Comparison of ENCODE assay signal across 8 cellular contexts in the genomic region with DNA sequence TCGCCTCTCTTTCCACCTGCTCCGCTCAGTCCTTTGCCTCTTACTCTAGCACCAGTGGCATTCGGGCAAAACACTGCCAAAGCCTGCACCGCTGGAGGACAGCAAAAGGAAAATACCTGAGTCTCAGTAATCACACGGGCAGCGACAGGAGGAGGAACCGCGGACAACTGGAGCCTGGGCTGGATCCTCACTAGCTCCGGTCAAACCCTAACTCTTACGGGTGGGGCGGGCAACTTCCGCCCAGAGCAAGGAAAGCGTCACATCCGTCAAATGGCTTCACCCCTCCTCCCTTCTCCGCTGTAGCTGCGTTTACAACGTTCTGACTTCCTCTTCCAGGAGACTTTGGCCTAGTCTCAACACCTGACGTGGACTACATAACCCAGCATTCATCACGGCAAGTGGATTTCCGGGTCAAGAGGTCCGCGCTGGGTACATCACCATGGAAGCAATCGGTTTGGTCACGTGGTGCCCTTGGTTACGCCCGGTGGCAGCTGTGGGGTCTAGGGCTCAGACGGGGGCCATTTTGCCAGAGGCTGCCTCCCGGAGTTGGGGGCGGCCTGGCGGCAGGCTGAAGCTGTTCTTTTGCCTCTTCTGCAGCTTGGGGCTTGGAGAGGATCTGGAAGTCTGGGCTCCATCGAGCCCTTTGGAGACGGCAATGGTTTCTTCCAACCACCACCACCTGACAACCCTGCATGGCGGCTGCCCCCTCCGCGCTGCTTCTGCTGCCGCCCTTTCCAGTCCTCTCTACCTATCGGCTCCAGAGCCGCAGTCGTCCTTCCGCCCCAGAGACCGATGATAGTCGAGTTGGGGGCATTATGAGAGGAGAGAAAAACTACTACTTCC. TPM values are rescaled to one million over a fixed set of nuclear protein-coding genes. Genes with fewer than 3 reads are reported as not detected.
DNase-seq lines count a peak whose midpoint lies in the region; ATAC-seq lines count a peak whose summit lies in the region.

A gene with protein sequence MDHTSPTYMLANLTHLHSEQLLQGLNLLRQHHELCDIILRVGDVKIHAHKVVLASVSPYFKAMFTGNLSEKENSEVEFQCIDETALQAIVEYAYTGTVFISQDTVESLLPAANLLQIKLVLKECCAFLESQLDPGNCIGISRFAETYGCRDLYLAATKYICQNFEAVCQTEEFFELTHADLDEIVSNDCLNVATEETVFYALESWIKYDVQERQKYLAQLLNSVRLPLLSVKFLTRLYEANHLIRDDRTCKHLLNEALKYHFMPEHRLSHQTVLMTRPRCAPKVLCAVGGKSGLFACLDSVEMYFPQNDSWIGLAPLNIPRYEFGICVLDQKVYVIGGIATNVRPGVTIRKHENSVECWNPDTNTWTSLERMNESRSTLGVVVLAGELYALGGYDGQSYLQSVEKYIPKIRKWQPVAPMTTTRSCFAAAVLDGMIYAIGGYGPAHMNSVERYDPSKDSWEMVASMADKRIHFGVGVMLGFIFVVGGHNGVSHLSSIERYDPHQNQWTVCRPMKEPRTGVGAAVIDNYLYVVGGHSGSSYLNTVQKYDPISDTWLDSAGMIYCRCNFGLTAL (minus strand): TSS at position 218 of the 843 bp plus-strand sequence. CDS start 16,019 bp downstream, outside the sequence.
A gene with protein sequence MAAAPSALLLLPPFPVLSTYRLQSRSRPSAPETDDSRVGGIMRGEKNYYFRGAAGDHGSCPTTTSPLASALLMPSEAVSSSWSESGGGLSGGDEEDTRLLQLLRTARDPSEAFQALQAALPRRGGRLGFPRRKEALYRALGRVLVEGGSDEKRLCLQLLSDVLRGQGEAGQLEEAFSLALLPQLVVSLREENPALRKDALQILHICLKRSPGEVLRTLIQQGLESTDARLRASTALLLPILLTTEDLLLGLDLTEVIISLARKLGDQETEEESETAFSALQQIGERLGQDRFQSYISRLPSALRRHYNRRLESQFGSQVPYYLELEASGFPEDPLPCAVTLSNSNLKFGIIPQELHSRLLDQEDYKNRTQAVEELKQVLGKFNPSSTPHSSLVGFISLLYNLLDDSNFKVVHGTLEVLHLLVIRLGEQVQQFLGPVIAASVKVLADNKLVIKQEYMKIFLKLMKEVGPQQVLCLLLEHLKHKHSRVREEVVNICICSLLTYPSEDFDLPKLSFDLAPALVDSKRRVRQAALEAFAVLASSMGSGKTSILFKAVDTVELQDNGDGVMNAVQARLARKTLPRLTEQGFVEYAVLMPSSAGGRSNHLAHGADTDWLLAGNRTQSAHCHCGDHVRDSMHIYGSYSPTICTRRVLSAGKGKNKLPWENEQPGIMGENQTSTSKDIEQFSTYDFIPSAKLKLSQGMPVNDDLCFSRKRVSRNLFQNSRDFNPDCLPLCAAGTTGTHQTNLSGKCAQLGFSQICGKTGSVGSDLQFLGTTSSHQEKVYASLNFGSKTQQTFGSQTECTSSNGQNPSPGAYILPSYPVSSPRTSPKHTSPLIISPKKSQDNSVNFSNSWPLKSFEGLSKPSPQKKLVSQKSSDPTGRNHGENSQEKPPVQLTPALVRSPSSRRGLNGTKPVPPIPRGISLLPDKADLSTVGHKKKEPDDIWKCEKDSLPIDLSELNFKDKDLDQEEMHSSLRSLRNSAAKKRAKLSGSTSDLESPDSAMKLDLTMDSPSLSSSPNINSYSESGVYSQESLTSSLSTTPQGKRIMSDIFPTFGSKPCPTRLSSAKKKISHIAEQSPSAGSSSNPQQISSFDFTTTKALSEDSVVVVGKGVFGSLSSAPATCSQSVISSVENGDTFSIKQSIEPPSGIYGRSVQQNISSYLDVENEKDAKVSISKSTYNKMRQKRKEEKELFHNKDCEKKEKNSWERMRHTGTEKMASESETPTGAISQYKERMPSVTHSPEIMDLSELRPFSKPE (N-terminal part only) (plus strand): TSS at position 461 of the 843 bp plus-strand sequence. CDS start 232 bp downstream, at position 693.

- H2BK120ac ChIP-seq in mesenchymal stem cell (ENCODE audit: low read depth, low read length), result peak within 1 kb of the TSS; percentile 35

- H3K4me3 ChIP-seq in endocrine pancreas (ENCODE audit: control insufficient read depth, insufficient read depth, low read length) (peak within 1 kb of the TSS; percentile 100), mesenchymal stem cell (ENCODE audit: insufficient read depth in 1 of 2, low read depth in 1 of 2, low read length in 2 of 2) (peak within 1 kb of the TSS; percentile 85 to 92)

- H3K27me3 ChIP-seq in endocrine pancreas (ENCODE audit: control insufficient read depth, insufficient read depth, low read length) (no peaks in the 10 kb centered on the region), mesenchymal stem cell (ENCODE audit: control insufficient read depth in 1 of 2, insufficient read depth in 1 of 2, low read length in 2 of 2) (no peaks in the 10 kb centered on the region)

- H3K79me1 ChIP-seq in mesenchymal stem cell (replicated peaks; ENCODE audit: low read length, poor library complexity, severe bottlenecking), result no peaks in the 10 kb centered on the region

- H3K9ac ChIP-seq in endocrine pancreas (ENCODE audit: control insufficient read depth, insufficient read depth, low read length) (peak within 1 kb of the TSS; percentile 96), mesenchymal stem cell (ENCODE audit: low read length) (peak within 1 kb of the TSS; percentile 94)

- H3K27ac ChIP-seq in mesenchymal stem cell (ENCODE audit: low read length, poor library complexity, severe bottlenecking), result peak within 1 kb of the TSS; percentile 86

- peak within 1 kb of the TSS; percentile 10 for H2BK5ac ChIP-seq in mesenchymal stem cell (ENCODE audit: low read depth, low read length, poor library complexity, severe bottlenecking)

- H3K4me1 ChIP-seq in endocrine pancreas (ENCODE audit: control insufficient read depth, insufficient read depth, low read length), result peaks cover 25% of the 10 kb centered on the region
- peaks cover 7% of the 10 kb centered on the region for H3K4me1 ChIP-seq in mesenchymal stem cell (ENCODE audit: control insufficient read depth, insufficient read depth, low read depth, low read length)

- peak; percentile 99 for DNase-seq in COLO829 (ENCODE audit: low spot score)
- peak; percentile 94 for DNase-seq in HT-29 (ENCODE audit: low spot score)
- DNase-seq in NK-92 treated with Interleukin-12 subunit alpha and Interleukin-12 subunit beta, amount 100 ng/mL, for 24 hours (lab: John Stamatoyannopoulos, UW), result peak; percentile 95
- DNase-seq in activated CD8-positive, alpha-beta memory T cell treated with anti-CD3 and anti-CD28 coated beads for 4 hours (ENCODE audit: low read depth in 2 of 2), result peak; percentile 93 to 97
- DNase-seq in mesenchymal stem cell, result peak; percentile 100
- DNase-seq in stimulated activated CD8-positive, alpha-beta memory T cell treated with anti-CD3 and anti-CD28 coated beads, Interleukin-12 subunit alpha, Interleukin-12 subunit beta, amount 100 ng/mL, for 4 hours (ENCODE audit: low read depth), result peak; percentile 92

- H2BK15ac ChIP-seq in mesenchymal stem cell (ENCODE audit: low read depth, poor library complexity, severe bottlenecking), result no peak within 1 kb of the TSS

- H3K4ac ChIP-seq in mesenchymal stem cell (ENCODE audit: low read depth in 1 of 2, low read length in 2 of 2), result peak within 1 kb of the TSS; percentile 5 to 91

- peak within 1 kb of the TSS; percentile 10 for H4K8ac ChIP-seq in mesenchymal stem cell (ENCODE audit: low read length)

- WGBS in mesenchymal stem cell, result under 1% methylated on average over 41 of the region's 42 CpGs

- H2AK5ac ChIP-seq in mesenchymal stem cell (ENCODE audit: low read length, severe bottlenecking), result no peak within 1 kb of the TSS

- H2BK12ac ChIP-seq in mesenchymal stem cell (ENCODE audit: low read length in 2 of 2), result peak within 1 kb of the TSS in 1 of 2 experiments; percentile 88

- H4K91ac ChIP-seq in mesenchymal stem cell (ENCODE audit: low read length), result no peak within 1 kb of the TSS

- no peaks in the 10 kb centered on the region for H3K36me3 ChIP-seq in endocrine pancreas (ENCODE audit: control insufficient read depth, insufficient read depth, low read length)
- H3K36me3 ChIP-seq in mesenchymal stem cell (ENCODE audit: control insufficient read depth in 1 of 2, insufficient read depth in 2 of 2, low read depth in 1 of 2, low read length in 2 of 2), result no peaks in the 10 kb centered on the region

- peak; percentile 92 for ATAC-seq in GM21360 (IDR thresholded peaks at IDR 0.05; ENCODE audit: unreplicated experiment)

- H3K18ac ChIP-seq in mesenchymal stem cell (ENCODE audit: low read depth in 1 of 2, low read length in 2 of 2), result peak within 1 kb of the TSS; percentile 60 to 93

- peak within 1 kb of the TSS; percentile 91 for H2AFZ ChIP-seq in mesenchymal stem cell (ENCODE audit: low read depth, low read length)

- H3K9me3 ChIP-seq in endocrine pancreas (ENCODE audit: control insufficient read depth, low read length), result no peaks in the 10 kb centered on the region
- H3K9me3 ChIP-seq in mesenchymal stem cell (ENCODE audit: control insufficient read depth, low read length), result no peaks in the 10 kb centered on the region

- H3K4me2 ChIP-seq in mesenchymal stem cell (ENCODE audit: low read length, poor library complexity, severe bottlenecking), result peak within 1 kb of the TSS; percentile 84

- peak within 1 kb of the TSS in 1 of 2 experiments; percentile 93 for H3K23ac ChIP-seq in mesenchymal stem cell (ENCODE audit: low read length in 2 of 2)

- H3K14ac ChIP-seq in mesenchymal stem cell (ENCODE audit: low read length in 2 of 2), result peak within 1 kb of the TSS in 1 of 2 experiments; percentile 97

RNA-seq across cellular contexts. Expression of the first gene that starts in this region (rescaled TPM):
- total RNA-seq in HT-29 (2014; rRNA removed; shearing (Covaris generic)), result 1.4 and 1.8 TPM in 2 replicates
- 5.4 TPM for polyA plus RNA-seq in mesenchymal stem cell (2013, experiment 1 of 2)
- 6.1 TPM for polyA plus RNA-seq in mesenchymal stem cell (2013, experiment 2 of 2)

RNA-seq across cellular contexts. Expression of the second gene that starts in this region (rescaled TPM):
- total RNA-seq in HT-29 (2014; rRNA removed; shearing (Covaris generic)), result 4.9 and 7.4 TPM in 2 replicates
- polyA plus RNA-seq in mesenchymal stem cell (2013, experiment 1 of 2), result 11.2 TPM
- 12.5 TPM for polyA plus RNA-seq in mesenchymal stem cell (2013, experiment 2 of 2)

Comparison
In these comparisons a context has a peak if more than half of its experiments do, and no peak if none do; other contexts are left out.
1. Peak in every context shown above with its lines: DNase-seq, ATAC-seq, H3K4me3 ChIP-seq and H3K27ac ChIP-seq.